In genomic region chr19:41861846-41862245, GRCh38 we compare ENCODE assay signal across 11 cellular contexts. TPM values are rescaled to one million over a fixed set of nuclear protein-coding genes. Genes with fewer than 3 reads are reported as not detected.
A peak's percentile ranks its signal among the peaks of the same experiment; 100 is the strongest.
DNase-seq lines count a peak whose midpoint lies in the region; ATAC-seq and TF ChIP-seq lines count a peak whose summit lies in the region.
"Had no signal": no experiment of that assay in that cellular context is flagged by ENCODE, and none has a peak within 500 bp of the region (broad histone marks: within the 10 kb centered on the region; RNA-seq: fewer than 3 reads in every experiment).

No MANE protein-coding gene starts in this region.

- no peak for ATAC-seq in heart right ventricle
- ATAC-seq in left cardiac atrium, result no peak
- no peak for ATAC-seq in GM21423 (IDR thresholded peaks at IDR 0.05; ENCODE audit: unreplicated experiment)

- H3K27me3 Mint-ChIP-seq in activated naive CD4-positive, alpha-beta T cell treated with anti-CD3 and anti-CD28 coated beads, Interleukin-2, amount 10 ng/mL, durations not matched to agents 7 days and 5 days, result no peaks in the 10 kb centered on the region
- peaks cover 6% of the 10 kb centered on the region for H3K27me3 Mint-ChIP-seq in type B pancreatic cell

- peaks cover 48% of the 10 kb centered on the region for H3K36me3 Mint-ChIP-seq in activated naive CD4-positive, alpha-beta T cell treated with anti-CD3 and anti-CD28 coated beads, Interleukin-2, amount 10 ng/mL, durations not matched to agents 7 days and 5 days
- H3K36me3 Mint-ChIP-seq in type B pancreatic cell, result peaks cover 36% of the 10 kb centered on the region

- peak overlapping the region; percentile 88 for H3K27ac Mint-ChIP-seq in activated naive CD4-positive, alpha-beta T cell treated with anti-CD3 and anti-CD28 coated beads, Interleukin-2, amount 10 ng/mL, durations not matched to agents 7 days and 5 days
- peak overlapping the region; percentile 91 for H3K27ac Mint-ChIP-seq in type B pancreatic cell

- peaks cover 0 to 61% (median 30%) of the 10 kb centered on the region in 9 donors for H3K36me3 ChIP-seq in heart right ventricle

- DNase-seq in heart right ventricle (no peak), left cardiac atrium (no peak), type B pancreatic cell (ENCODE audit: extremely low spot score, unreplicated experiment) (no peak), RPMI8226 (no peak), HT-29 (ENCODE audit: low spot score) (no peak)
- no peak for DNase-seq in activated naive CD4-positive, alpha-beta T cell treated with anti-CD3 and anti-CD28 coated beads, Interleukin-2, amount 10 ng/mL, durations not matched to agents 7 days and 5 days
- DNase-seq: aorta, SHP77 had no signal

- H3K9me3 Mint-ChIP-seq in activated naive CD4-positive, alpha-beta T cell treated with anti-CD3 and anti-CD28 coated beads, Interleukin-2, amount 10 ng/mL, durations not matched to agents 7 days and 5 days, result no peaks in the 10 kb centered on the region
- H3K9me3 Mint-ChIP-seq in type B pancreatic cell, result no peaks in the 10 kb centered on the region

- CTCF ChIA-PET in activated naive CD4-positive, alpha-beta T cell treated with anti-CD3 and anti-CD28 coated beads, Interleukin-2, amount 10 ng/mL, durations not matched to agents 7 days and 5 days (lab: Charles Lee), result interaction anchor here (3.0 kb wide), 1 partner anchor 11 kb away, joined by 18 read pairs; no protein-coding TSS in a partner anchor

- WGBS in heart right ventricle, 2 donors, result 73 to 86% methylated on average over 9 of the region's 9 CpGs

- H3K4me3 ChIP-seq in heart right ventricle (peak overlapping the region in 6 of 10 donors; percentile 71 to 98 (median 90)), iPS-18c (ENCODE audit: insufficient read depth, low read depth, low read length) (peak overlapping the region; percentile 96; the same call in 1 of the 2 replicates)
- H3K4me3 ChIP-seq: lung had no signal

- H3K9me3 ChIP-seq in heart right ventricle, result no peaks in the 10 kb centered on the region
- peaks cover 3% of the 10 kb centered on the region for H3K9me3 ChIP-seq in iPS-18c (ENCODE audit: control insufficient read depth, insufficient read depth, low read length)

- H3K27me3 ChIP-seq in heart right ventricle, result no peaks in the 10 kb centered on the region

- intact Hi-C loops in heart right ventricle (cut with DNase I) (loop anchor here in 5 of 10 donors (2.0 to 5.0 kb wide), 2 partner anchors 21 to 95 kb away; partner anchors contain the start of genes RABAC1 (in 3 of the 5) and ARHGEF1 (in 2 of the 5)), left cardiac atrium (cut with DNase I) (no loop called here)

- H3K4me1 Mint-ChIP-seq in activated naive CD4-positive, alpha-beta T cell treated with anti-CD3 and anti-CD28 coated beads, Interleukin-2, amount 10 ng/mL, durations not matched to agents 7 days and 5 days, result peaks cover 58% of the 10 kb centered on the region
- peaks cover 24% of the 10 kb centered on the region for H3K4me1 Mint-ChIP-seq in type B pancreatic cell (ENCODE audit: unreplicated experiment)

- TF ChIP-seq CTCF in heart right ventricle (IDR thresholded peaks at IDR 0.05) (no peak), type B pancreatic cell (conservative IDR thresholded peaks at IDR 0.05) (no peak)

- peak overlapping the region in 1 of 10 donors; percentile 94 for H3K27ac ChIP-seq in heart right ventricle

- peaks cover 7 to 60% (median 38%) of the 10 kb centered on the region in 9 donors for H3K4me1 ChIP-seq in heart right ventricle

- H3K4me3 Mint-ChIP-seq in activated naive CD4-positive, alpha-beta T cell treated with anti-CD3 and anti-CD28 coated beads, Interleukin-2, amount 10 ng/mL, durations not matched to agents 7 days and 5 days, result peak overlapping the region; percentile 82
- peak overlapping the region; percentile 95 for H3K4me3 Mint-ChIP-seq in type B pancreatic cell

RNA-seq across cellular contexts. Expression of gene RPS19, which starts 1.8 kb away (rescaled TPM):
- total RNA-seq in heart right ventricle, result 1,000 to 10,000 TPM in 1 of 10 donors, 100 to 1,000 TPM in 9; 446 to 1,030 (median 578) TPM
- 1,000 to 10,000 TPM; 1,092 to 1,996 TPM for polyA plus RNA-seq in heart right ventricle
- total RNA-seq in left cardiac atrium, result 100 to 1,000 TPM; 811 to 841 TPM
- total RNA-seq in type B pancreatic cell (ENCODE audit: low replicate concordance), result 3,159 and 4,081 TPM in 2 replicates
- 4,362 and 4,557 TPM in 2 replicates for total RNA-seq in HT-29 (2014; rRNA removed; shearing (Covaris generic))

RNA-seq across cellular contexts. Expression of gene CD79A, which starts 15.2 kb away (rescaled TPM):
- 1 to 10 TPM in 1 of 10 donors, under 1 TPM in 2, not detected in 7; 0.17 to 1.4 (median 0.18) TPM for total RNA-seq in heart right ventricle
- under 1 TPM in 1 of 2 donors, not detected in 1; 0.39 TPM for polyA plus RNA-seq in heart right ventricle
- total RNA-seq in left cardiac atrium, result under 1 TPM; 0.24 to 0.68 TPM
- 0.48 and 0.52 TPM in 2 replicates for total RNA-seq in type B pancreatic cell (ENCODE audit: low replicate concordance)
- 0.81 and 1.4 TPM in 2 replicates for total RNA-seq in HT-29 (2014; rRNA removed; shearing (Covaris generic))

RNA-seq across cellular contexts. Expression of gene DMRTC2, which starts 17.0 kb away (rescaled TPM):
- total RNA-seq in heart right ventricle (not detected), left cardiac atrium (not detected), type B pancreatic cell (ENCODE audit: low replicate concordance) (not detected in 2 replicates)
- polyA plus RNA-seq in heart right ventricle, result not detected
- not detected in 2 replicates for total RNA-seq in HT-29 (2014; rRNA removed; shearing (Covaris generic))
- total RNA-seq: aorta, lung had no signal
- polyA plus RNA-seq: aorta had no signal

RNA-seq across cellular contexts. Expression of gene LYPD4, which starts 17.4 kb away (rescaled TPM):
- total RNA-seq in heart right ventricle (not detected), left cardiac atrium (not detected), type B pancreatic cell (ENCODE audit: low replicate concordance) (not detected in 2 replicates)
- polyA plus RNA-seq in heart right ventricle, result not detected
- total RNA-seq in HT-29 (2014; rRNA removed; shearing (Covaris generic)), result not detected in 2 replicates
- total RNA-seq: aorta, lung had no signal
- polyA plus RNA-seq: aorta, lung had no signal

RNA-seq across cellular contexts. Expression of gene ARHGEF1, which starts 21.1 kb away (rescaled TPM):
- total RNA-seq in heart right ventricle, result 10 to 100 TPM; 20.2 to 57.7 (median 25.9) TPM
- polyA plus RNA-seq in heart right ventricle, result 100 to 1,000 TPM in 1 of 2 donors, 10 to 100 TPM in 1; 33.4 to 143 TPM
- 10 to 100 TPM; 47.0 to 59.1 TPM for total RNA-seq in left cardiac atrium
- 51.7 and 58.9 TPM in 2 replicates for total RNA-seq in type B pancreatic cell (ENCODE audit: low replicate concordance)
- 189 and 199 TPM in 2 replicates for total RNA-seq in HT-29 (2014; rRNA removed; shearing (Covaris generic))
